ENCODE assay signal across 8 cellular contexts in genomic region chr4:16205298-16206164, GRCh38. TPM values are rescaled to one million over a fixed set of nuclear protein-coding genes. Genes with fewer than 3 reads are reported as not detected.
DNase-seq lines count a peak whose midpoint lies in the region; ATAC-seq, FAIRE-seq and TF ChIP-seq lines count a peak whose summit lies in the region.

No MANE protein-coding gene starts in this region.

- peak; percentile 83 for ATAC-seq in HG02678 (IDR thresholded peaks at IDR 0.05; ENCODE audit: unreplicated experiment)

- no peak overlapping the region for H3K27ac ChIP-seq in astrocyte (ENCODE audit: low read depth, low read length)
- no peak overlapping the region for H3K27ac ChIP-seq in effector memory CD4-positive, alpha-beta T cell (ENCODE audit: insufficient read depth, low read length, poor library complexity, severe bottlenecking)

- H3K4me2 ChIP-seq in astrocyte (ENCODE audit: low read length), result no peak overlapping the region

- H3K9ac ChIP-seq in astrocyte (ENCODE audit: low read length), result no peak overlapping the region

- peaks cover 2% of the 10 kb centered on the region for H3K36me3 Mint-ChIP-seq in astrocyte (ENCODE audit: low read depth, unreplicated experiment)

- DNase-seq in AG09319 (ENCODE audit: extremely low read depth, low read depth) (no peak), GM13977 (ENCODE audit: low spot score) (peak; percentile 40), NCI-H1105 treated with DMSO at 0.1 percent for 48 hours (lab: John Stamatoyannopoulos, UW) (peak; percentile 38), astrocyte (ENCODE audit: low read depth) (no peak), kidney glomerular epithelial cell (lab: John Stamatoyannopoulos, UW) (peak; percentile 49), DMS153 (lab: John Stamatoyannopoulos, UW) (no peak)
- no peak for DNase-seq in effector memory CD4-positive, alpha-beta T cell

- H4K20me1 ChIP-seq in astrocyte (ENCODE audit: insufficient read depth, low read length), result peaks cover 13% of the 10 kb centered on the region

- H3K9me3 Mint-ChIP-seq in astrocyte (ENCODE audit: unreplicated experiment), result no peaks in the 10 kb centered on the region

- peaks cover 14% of the 10 kb centered on the region for H3K4me1 Mint-ChIP-seq in astrocyte (ENCODE audit: low read depth, unreplicated experiment)

- no peak overlapping the region for H2AFZ ChIP-seq in astrocyte (ENCODE audit: low read depth, low read length)

- no peak overlapping the region for H3K27ac Mint-ChIP-seq in astrocyte (ENCODE audit: unreplicated experiment)

- H3K79me2 ChIP-seq in astrocyte (ENCODE audit: insufficient read depth, low read length), result no peaks in the 10 kb centered on the region

- no peaks in the 10 kb centered on the region for H3K27me3 Mint-ChIP-seq in astrocyte (ENCODE audit: low read depth, unreplicated experiment)

- in situ Hi-C loops in GM13977 (cut with MboI; ENCODE audit: low pct_unique_long_range_greater_than_20kb, low sequenced_read_pairs, unreplicated experiment), result loop anchor here (25.0 kb wide), 1 partner anchor 1193 kb away; the partner anchor contains the start of gene CPEB2

- FAIRE-seq in astrocyte (lab: Jason Lieb, UNC), result peak; percentile 76

- TF ChIP-seq CTCF in AG09319 (IDR thresholded peaks at IDR 0.05; ENCODE audit: low read depth, low read length), result peak; percentile 24
- TF ChIP-seq CTCF in GM13977 (IDR thresholded peaks at IDR 0.05; ENCODE audit: extremely low read depth, insufficient read depth, missing control alignments), result peak; percentile 60
- TF ChIP-seq CTCF in astrocyte (IDR thresholded peaks at IDR 0.05; ENCODE audit: insufficient read depth, low read depth, low read length), result peak; percentile 65

- no peak overlapping the region for H3K4me3 ChIP-seq in astrocyte (ENCODE audit: insufficient read depth, low read depth, low read length)
- no peak overlapping the region for H3K4me3 ChIP-seq in effector memory CD4-positive, alpha-beta T cell (ENCODE audit: insufficient read depth, low read depth, low read length, poor library complexity, severe bottlenecking)

- H3K36me3 ChIP-seq in astrocyte (ENCODE audit: insufficient read depth, low read length), result no peaks in the 10 kb centered on the region
- H3K36me3 ChIP-seq in effector memory CD4-positive, alpha-beta T cell (ENCODE audit: control insufficient read depth, insufficient read depth, low read length), result peaks cover 13% of the 10 kb centered on the region

- H3K27me3 ChIP-seq in astrocyte (ENCODE audit: insufficient read depth, low read length), result no peaks in the 10 kb centered on the region
- no peaks in the 10 kb centered on the region for H3K27me3 ChIP-seq in effector memory CD4-positive, alpha-beta T cell (replicated peaks; ENCODE audit: control insufficient read depth, insufficient read depth, low read length, poor library complexity, severe bottlenecking)

- H3K4me1 ChIP-seq in astrocyte (ENCODE audit: insufficient read depth, low read length), result no peaks in the 10 kb centered on the region
- peaks cover 3% of the 10 kb centered on the region for H3K4me1 ChIP-seq in effector memory CD4-positive, alpha-beta T cell (ENCODE audit: control insufficient read depth, insufficient read depth, low read length, poor library complexity, severe bottlenecking)

- no peaks in the 10 kb centered on the region for H3K9me3 ChIP-seq in astrocyte (ENCODE audit: insufficient read depth, low read depth, low read length)
- no peaks in the 10 kb centered on the region for H3K9me3 ChIP-seq in effector memory CD4-positive, alpha-beta T cell (ENCODE audit: control insufficient read depth, low read length)

- no peak overlapping the region for H3K4me3 Mint-ChIP-seq in astrocyte (ENCODE audit: unreplicated experiment)

RNA-seq across cellular contexts. Expression of gene TAPT1, which starts 20.7 kb away (rescaled TPM):
- 25.3 and 32.5 TPM in 2 replicates for total RNA-seq in astrocyte

Comparison
In these comparisons a context has a peak if more than half of its experiments do, and no peak if none do; other contexts are left out.
1. DNase-seq: peak in GM13977 (single experiment), NCI-H1105 treated with DMSO at 0.1 percent for 48 hours (single experiment) and kidney glomerular epithelial cell (single experiment); none in AG09319 (single experiment), astrocyte (single experiment), effector memory CD4-positive, alpha-beta T cell (0 of 3) and DMS153 (single experiment).
2. Peak in every context shown above with its lines, with median percentiles within 50 percentile points of each other: CTCF ChIP-seq.